9 cellular contexts compared by ENCODE assay signal in the genomic region with DNA sequence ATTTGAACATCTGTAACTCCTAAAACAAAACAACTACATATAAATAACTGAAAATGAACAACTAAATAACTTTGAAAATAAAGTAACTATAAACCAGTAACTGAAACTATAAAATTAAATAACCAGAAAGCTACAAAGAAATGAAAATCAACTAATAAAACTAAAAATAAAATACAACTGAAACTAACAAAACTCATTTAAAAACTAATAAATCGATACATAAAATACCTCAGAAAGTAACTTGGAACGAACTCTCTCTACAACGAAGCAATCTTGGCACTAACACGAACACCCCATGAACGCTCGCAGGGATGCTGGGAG. TPM values are rescaled to one million over a fixed set of nuclear protein-coding genes. Genes with fewer than 3 reads are reported as not detected.
DNase-seq lines count a peak whose midpoint lies in the region; ATAC-seq and TF ChIP-seq lines count a peak whose summit lies in the region.
"Had no signal": no experiment of that assay in that cellular context is flagged by ENCODE, and none has a peak within 500 bp of the region (broad histone marks: within the 10 kb centered on the region; RNA-seq: fewer than 3 reads in every experiment).

No MANE protein-coding gene starts in this region.

- ATAC-seq in stimulated activated naive CD8-positive, alpha-beta T cell treated with anti-CD3 and anti-CD28 coated beads, Interleukin-15, Interleukin-2, amounts not matched to agents 100 U/mL and 50 U/mL, for 24 hours = no peak
- ATAC-seq in naive thymus-derived CD8-positive, alpha-beta T cell = no peak
- no peak for ATAC-seq in GM18519 (IDR thresholded peaks at IDR 0.05; ENCODE audit: low FRiP score, unreplicated experiment)
- ATAC-seq in GM21619 (IDR thresholded peaks at IDR 0.05; ENCODE audit: unreplicated experiment) = no peak
- no peak for ATAC-seq in HG03439 (IDR thresholded peaks at IDR 0.05; ENCODE audit: unreplicated experiment)

- H3K27ac ChIP-seq in RWPE1 = no peak overlapping the region

- TF ChIP-seq CTCF in RWPE1 (conservative IDR thresholded peaks at IDR 0.05; ENCODE audit: low read depth) = no peak

- CTCF ChIA-PET in RWPE1 (lab: Yijun Ruan, JAX) = interaction anchor here (0.7 to 2.2 kb wide), 5 partner anchors 18 to 208 kb away, joined by 3 to 12 read pairs (median 3); no protein-coding TSS in a partner anchor

- intact Hi-C loops in dendritic cell treated with granulocyte-macrophage colony-stimulating factor and Interleukin-4, amounts not matched to agents 40 ng/mL and 50 ng/mL, for 4 days (cut with micrococcal nuclease) = no loop called here

- H3K4me1 Mint-ChIP-seq in stimulated activated naive CD8-positive, alpha-beta T cell treated with anti-CD3 and anti-CD28 coated beads, Interleukin-15, Interleukin-2, amounts not matched to agents 100 ng/mL and 50 ng/mL, for 24 hours (ENCODE audit: low read depth) = peaks cover 14% of the 10 kb centered on the region
- peaks cover 20% of the 10 kb centered on the region for H3K4me1 Mint-ChIP-seq in dendritic cell treated with granulocyte-macrophage colony-stimulating factor and Interleukin-4, amounts not matched to agents 40 ng/mL and 50 ng/mL, for 4 days (ENCODE audit: low read depth)
- H3K4me1 Mint-ChIP-seq in naive thymus-derived CD8-positive, alpha-beta T cell = peaks cover 5 to 20% (median 10%) of the 10 kb centered on the region in 4 donors

- H3K36me3 Mint-ChIP-seq in stimulated activated naive CD8-positive, alpha-beta T cell treated with anti-CD3 and anti-CD28 coated beads, Interleukin-15, Interleukin-2, amounts not matched to agents 100 ng/mL and 50 ng/mL, for 24 hours (ENCODE audit: low read depth) = no peaks in the 10 kb centered on the region
- no peaks in the 10 kb centered on the region for H3K36me3 Mint-ChIP-seq in dendritic cell treated with granulocyte-macrophage colony-stimulating factor and Interleukin-4, amounts not matched to agents 40 ng/mL and 50 ng/mL, for 4 days (ENCODE audit: low read depth)
- peaks cover 0 to 2% (median 0%) of the 10 kb centered on the region in 3 donors for H3K36me3 Mint-ChIP-seq in naive thymus-derived CD8-positive, alpha-beta T cell

- peaks cover 42% of the 10 kb centered on the region for H3K27me3 Mint-ChIP-seq in stimulated activated naive CD8-positive, alpha-beta T cell treated with anti-CD3 and anti-CD28 coated beads, Interleukin-15, Interleukin-2, amounts not matched to agents 100 ng/mL and 50 ng/mL, for 24 hours
- peaks cover 71% of the 10 kb centered on the region for H3K27me3 Mint-ChIP-seq in dendritic cell treated with granulocyte-macrophage colony-stimulating factor and Interleukin-4, amounts not matched to agents 40 ng/mL and 50 ng/mL, for 4 days
- H3K27me3 Mint-ChIP-seq in naive thymus-derived CD8-positive, alpha-beta T cell = peaks cover 29 to 52% (median 41%) of the 10 kb centered on the region in 5 donors

- no peak for DNase-seq in stimulated activated naive CD8-positive, alpha-beta T cell treated with anti-CD3 and anti-CD28 coated beads, Interleukin-15, Interleukin-2, amounts not matched to agents 100 U/mL and 50 U/mL, for 24 hours
- no peak for DNase-seq in naive thymus-derived CD8-positive, alpha-beta T cell
- no peak for DNase-seq in RWPE1 (ENCODE audit: low spot score)

- peak overlapping the region; percentile 79 for H3K4me3 Mint-ChIP-seq in stimulated activated naive CD8-positive, alpha-beta T cell treated with anti-CD3 and anti-CD28 coated beads, Interleukin-15, Interleukin-2, amounts not matched to agents 100 ng/mL and 50 ng/mL, for 24 hours
- peak overlapping the region; percentile 79 for H3K4me3 Mint-ChIP-seq in dendritic cell treated with granulocyte-macrophage colony-stimulating factor and Interleukin-4, amounts not matched to agents 40 ng/mL and 50 ng/mL, for 4 days
- H3K4me3 Mint-ChIP-seq in naive thymus-derived CD8-positive, alpha-beta T cell = peak overlapping the region; percentile 61 to 78 (median 74)

- no peaks in the 10 kb centered on the region for H3K9me3 Mint-ChIP-seq in stimulated activated naive CD8-positive, alpha-beta T cell treated with anti-CD3 and anti-CD28 coated beads, Interleukin-15, Interleukin-2, amounts not matched to agents 100 ng/mL and 50 ng/mL, for 24 hours
- H3K9me3 Mint-ChIP-seq in dendritic cell treated with granulocyte-macrophage colony-stimulating factor and Interleukin-4, amounts not matched to agents 40 ng/mL and 50 ng/mL, for 4 days = no peaks in the 10 kb centered on the region
- H3K9me3 Mint-ChIP-seq in naive thymus-derived CD8-positive, alpha-beta T cell = no peaks in the 10 kb centered on the region

- POLR2A ChIA-PET in naive thymus-derived CD8-positive, alpha-beta T cell (lab: Charles Lee) = no interaction called here
- POLR2A ChIA-PET in RWPE1 (lab: Yijun Ruan, JAX; ENCODE audit: low non-redundant PET) = no interaction called here

- H3K27ac Mint-ChIP-seq in stimulated activated naive CD8-positive, alpha-beta T cell treated with anti-CD3 and anti-CD28 coated beads, Interleukin-15, Interleukin-2, amounts not matched to agents 100 ng/mL and 50 ng/mL, for 24 hours = no peak overlapping the region
- peak overlapping the region; percentile 18 for H3K27ac Mint-ChIP-seq in dendritic cell treated with granulocyte-macrophage colony-stimulating factor and Interleukin-4, amounts not matched to agents 40 ng/mL and 50 ng/mL, for 4 days
- no peak overlapping the region for H3K27ac Mint-ChIP-seq in naive thymus-derived CD8-positive, alpha-beta T cell

RNA-seq across cellular contexts. Expression of a gene that starts 15.9 kb away (rescaled TPM):
- total RNA-seq in naive thymus-derived CD8-positive, alpha-beta T cell = 1 to 10 TPM in 1 of 2 experiments, under 1 TPM in 1; 0.83 to 1.3 TPM
- polyA plus RNA-seq in naive thymus-derived CD8-positive, alpha-beta T cell = 1 to 10 TPM; 1.4 to 4.4 (median 1.7) TPM
- total RNA-seq: RPMI7951 had no signal
